18 cellular contexts compared by ENCODE assay signal in the genomic region with DNA sequence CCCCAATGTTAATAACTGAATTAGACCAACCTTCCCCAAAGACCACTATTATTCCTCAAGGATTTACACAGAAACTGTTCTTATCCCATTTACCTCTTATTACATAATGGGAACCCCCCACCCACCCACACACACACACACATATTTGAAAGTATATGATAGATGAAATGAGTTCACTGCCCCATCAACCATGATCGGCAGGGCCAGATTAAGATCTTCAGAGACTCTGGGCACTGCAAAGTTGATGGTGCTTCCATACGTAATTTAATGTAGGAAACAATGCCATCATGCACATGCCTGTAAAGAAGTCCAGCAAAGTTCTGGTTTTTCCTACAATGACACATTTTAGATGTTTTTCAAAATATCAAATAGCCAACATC. TPM values are rescaled to one million over a fixed set of nuclear protein-coding genes. Genes with fewer than 3 reads are reported as not detected.
DNase-seq lines count a peak whose midpoint lies in the region; ATAC-seq and TF ChIP-seq lines count a peak whose summit lies in the region.
"Had no signal": no experiment of that assay in that cellular context is flagged by ENCODE, and none has a peak within 500 bp of the region (broad histone marks: within the 10 kb centered on the region; RNA-seq: fewer than 3 reads in every experiment).

No MANE protein-coding gene starts in this region.

- WGBS in hepatocyte (ENCODE audit: low lambda C conversion rate, missing lambda C conversion rate) = 91% methylated on average over 2 of the region's 2 CpGs
- 86 to 97% methylated on average over 1 to 2 of the region's 2 CpGs for WGBS in endodermal cell (ENCODE audit: insufficient coverage in 1 of 2, insufficient read length in 1 of 2), 2 experiments

- H3K4me1 Mint-ChIP-seq in T-cell (peaks cover 41 to 55% (median 51%) of the 10 kb centered on the region in 3 donors), endodermal cell (peaks cover 26% of the 10 kb centered on the region)

- CTCF ChIA-PET in T-cell (lab: Charles Lee) = interaction anchor here in 1 of 2 donors (0.6 to 3.7 kb wide), 9 partner anchors 8 to 140 kb away, joined by 3 to 19 read pairs (median 4); partner anchors contain the start of gene SEPTIN7

- H3K9me3 ChIP-seq in BLaER1 (no peaks in the 10 kb centered on the region), hepatocyte (ENCODE audit: low read depth) (no peaks in the 10 kb centered on the region), endodermal cell (ENCODE audit: control insufficient read depth, low read length) (no peaks in the 10 kb centered on the region)
- H3K9me3 ChIP-seq: body of pancreas had no signal

- H3K9me2 ChIP-seq in hepatocyte (replicated peaks; ENCODE audit: insufficient read depth) = no peaks in the 10 kb centered on the region

- H4K20me1 ChIP-seq in BLaER1 (no peaks in the 10 kb centered on the region), hepatocyte (ENCODE audit: insufficient read depth, poor library complexity, severe bottlenecking) (no peaks in the 10 kb centered on the region)

- POLR2A ChIA-PET in T-cell (lab: Charles Lee) = interaction anchor here (0.6 to 1.2 kb wide), 3 partner anchors 71 to 76 kb away, joined by 4 to 17 read pairs (median 6); partner anchors contain the start of gene SEPTIN7 (in 1 of the 2)

- no peaks in the 10 kb centered on the region for H3K36me3 ChIP-seq in BLaER1
- no peaks in the 10 kb centered on the region for H3K36me3 ChIP-seq in hepatocyte (replicated peaks; ENCODE audit: insufficient read depth, low read depth)
- no peaks in the 10 kb centered on the region for H3K36me3 ChIP-seq in endodermal cell (ENCODE audit: control insufficient read depth, insufficient read depth, low read length)

- H3K4me3 Mint-ChIP-seq in T-cell (no peak overlapping the region), endodermal cell (no peak overlapping the region)
- H3K4me3 Mint-ChIP-seq: activated naive CD4-positive, alpha-beta T cell treated with anti-CD3 and anti-CD28 coated beads, Interleukin-2, amount 10 ng/mL, durations not matched to agents 7 days and 5 days; mesothelial cell of epicardium had no signal

- ATAC-seq in T-cell (replicated peaks in 1 of 4) = no peak
- ATAC-seq: body of pancreas had no signal

- H3K4me2 ChIP-seq in BLaER1 = peak overlapping the region; percentile 51
- H3K4me2 ChIP-seq in hepatocyte = no peak overlapping the region

- no peak overlapping the region for H3K9ac ChIP-seq in BLaER1
- H3K9ac ChIP-seq in endodermal cell (ENCODE audit: extremely low read depth, low read length, poor library complexity, severe bottlenecking) = no peak overlapping the region

- H3K9me3 Mint-ChIP-seq in T-cell = no peaks in the 10 kb centered on the region
- no peaks in the 10 kb centered on the region for H3K9me3 Mint-ChIP-seq in endodermal cell
- H3K9me3 Mint-ChIP-seq: activated naive CD4-positive, alpha-beta T cell treated with anti-CD3 and anti-CD28 coated beads, Interleukin-2, amount 10 ng/mL, durations not matched to agents 7 days and 5 days; mesothelial cell of epicardium had no signal

- H3K4me1 ChIP-seq in BLaER1 = peaks cover 48% of the 10 kb centered on the region
- peaks cover 25% of the 10 kb centered on the region for H3K4me1 ChIP-seq in hepatocyte (ENCODE audit: insufficient read depth)
- no peaks in the 10 kb centered on the region for H3K4me1 ChIP-seq in endodermal cell (ENCODE audit: control insufficient read depth, insufficient read depth, low read length)
- H3K4me1 ChIP-seq: body of pancreas had no signal

- H2AFZ ChIP-seq in hepatocyte = no peak overlapping the region

- TF ChIP-seq CTCF in hepatocyte (IDR thresholded peaks at IDR 0.05; ENCODE audit: poor library complexity) = no peak
- no peak for TF ChIP-seq CTCF in endodermal cell (conservative IDR thresholded peaks at IDR 0.05)

- no peak for DNase-seq in T-cell
- no peak for DNase-seq in hepatocyte (ENCODE audit: low spot score)
- DNase-seq in endodermal cell = no peak
- DNase-seq in mucosa of gallbladder (ENCODE audit: low spot score) = no peak
- DNase-seq in SW480 (ENCODE audit: low spot score) = no peak
- DNase-seq in NCI-H226 = no peak
- DNase-seq: GDM1, HCEC 1CT, kidney, NCI-H187, retina, substantia nigra had no signal

- H3K27ac Mint-ChIP-seq in T-cell (peak overlapping the region; percentile 65 to 77), endodermal cell (no peak overlapping the region)
- H3K27ac Mint-ChIP-seq: activated naive CD4-positive, alpha-beta T cell treated with anti-CD3 and anti-CD28 coated beads, Interleukin-2, amount 10 ng/mL, durations not matched to agents 7 days and 5 days; mesothelial cell of epicardium had no signal

- H3K79me2 ChIP-seq in hepatocyte = no peaks in the 10 kb centered on the region

- no peak overlapping the region for H3K27ac ChIP-seq in BLaER1
- H3K27ac ChIP-seq in hepatocyte = peak overlapping the region; percentile 76
- no peak overlapping the region for H3K27ac ChIP-seq in endodermal cell (ENCODE audit: low read depth, low read length)
- H3K27ac ChIP-seq: body of pancreas, SK-N-MC had no signal

- peaks cover 0 to 2% of the 10 kb centered on the region in 2 donors for H3K27me3 Mint-ChIP-seq in T-cell
- H3K27me3 Mint-ChIP-seq in endodermal cell (ENCODE audit: insufficient read depth) = no peaks in the 10 kb centered on the region

- H3K36me3 Mint-ChIP-seq in T-cell (no peaks in the 10 kb centered on the region), endodermal cell (ENCODE audit: low read depth) (no peaks in the 10 kb centered on the region)
- H3K36me3 Mint-ChIP-seq: activated naive CD4-positive, alpha-beta T cell treated with anti-CD3 and anti-CD28 coated beads, Interleukin-2, amount 10 ng/mL, durations not matched to agents 7 days and 5 days; mesothelial cell of epicardium had no signal

- H3K4me3 ChIP-seq in BLaER1 = no peak overlapping the region
- H3K4me3 ChIP-seq in GM08714 (ENCODE audit: low read length) = peak overlapping the region; percentile 33; the same call in 1 of the 2 replicates
- H3K4me3 ChIP-seq in hepatocyte = no peak overlapping the region
- H3K4me3 ChIP-seq in endodermal cell (ENCODE audit: low read length) = no peak overlapping the region
- H3K4me3 ChIP-seq: body of pancreas, SK-N-MC had no signal

- no peaks in the 10 kb centered on the region for H3K27me3 ChIP-seq in BLaER1
- H3K27me3 ChIP-seq in hepatocyte = no peaks in the 10 kb centered on the region
- H3K27me3 ChIP-seq in endodermal cell (ENCODE audit: control insufficient read depth, insufficient read depth, low read length, poor library complexity, severe bottlenecking) = no peaks in the 10 kb centered on the region
- H3K27me3 ChIP-seq: body of pancreas had no signal

RNA-seq across cellular contexts. Expression of gene HERPUD2, which starts 35.0 kb away (rescaled TPM):
- total RNA-seq in T-cell (100 to 1,000 TPM in 1 of 5 donors, 10 to 100 TPM in 4; 58.4 to 122 (median 67.5) TPM), hepatocyte (25.5 and 31.3 TPM in 2 replicates), endodermal cell (10 to 100 TPM; 24.2 to 30.1 TPM), mucosa of gallbladder (33.6 TPM)
- polyA plus RNA-seq in hepatocyte = 26.8 and 28.0 TPM in 2 replicates
- 33.8 TPM for polyA plus RNA-seq in endodermal cell (2013, experiment 1 of 2)
- 36.4 TPM for polyA plus RNA-seq in endodermal cell (2013, experiment 2 of 2)
